In the genomic region with DNA sequence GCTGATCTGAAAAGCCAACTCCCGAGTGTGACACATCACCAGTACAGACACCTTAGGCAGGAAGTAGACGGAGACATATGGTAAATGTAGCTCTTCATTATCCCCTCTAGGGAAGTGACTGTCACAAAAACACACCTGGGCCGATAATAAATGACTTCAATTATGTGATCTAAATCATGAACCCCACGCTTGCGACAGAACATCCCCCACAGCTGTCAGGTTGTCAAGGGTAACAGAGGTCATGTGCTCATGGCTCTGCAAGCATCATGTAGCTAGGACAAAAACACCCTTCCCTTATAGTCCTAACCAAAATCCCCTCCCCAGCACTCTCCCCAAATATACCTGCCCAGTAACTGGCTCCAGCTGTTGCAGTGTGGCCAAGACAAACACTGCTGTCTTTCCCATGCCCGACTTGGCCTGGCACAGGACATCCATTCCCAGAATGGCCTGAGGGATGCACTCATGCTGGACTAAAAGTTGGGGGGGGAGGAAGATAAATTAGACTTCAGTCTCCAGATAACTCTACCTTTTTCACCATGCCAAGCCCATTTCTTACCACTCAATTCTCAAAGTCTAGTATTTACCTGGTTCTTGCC, we compare ENCODE assay signal across 10 cellular contexts. TPM values are rescaled to one million over a fixed set of nuclear protein-coding genes. Genes with fewer than 3 reads are reported as not detected.
DNase-seq lines count a peak whose midpoint lies in the region; ATAC-seq and TF ChIP-seq lines count a peak whose summit lies in the region.
"Had no signal": no experiment of that assay in that cellular context is flagged by ENCODE, and none has a peak within 500 bp of the region (broad histone marks: within the 10 kb centered on the region; RNA-seq: fewer than 3 reads in every experiment).

No MANE protein-coding gene starts in this region.

- no peak overlapping the region for H4K8ac ChIP-seq in H9 (replicated peaks; ENCODE audit: insufficient read length, low read depth, low read length)

- H3K14ac ChIP-seq in H9 (ENCODE audit: insufficient read depth, low read length), result no peak overlapping the region

- H2AFZ ChIP-seq in H9 (ENCODE audit: low read length) (no peak overlapping the region), fibroblast of lung (ENCODE audit: low read length) (no peak overlapping the region)

- H3K79me2 ChIP-seq in H9 (ENCODE audit: insufficient read depth, low read length), result peaks cover 31% of the 10 kb centered on the region
- peaks cover 67% of the 10 kb centered on the region for H3K79me2 ChIP-seq in fibroblast of lung (ENCODE audit: control insufficient read depth, insufficient read depth, low read length)

- peaks cover 15% of the 10 kb centered on the region for H3K79me1 ChIP-seq in H9 (ENCODE audit: insufficient read depth, low read depth, low read length, poor library complexity, severe bottlenecking)

- no peak overlapping the region for H3T11ph ChIP-seq in H9 (ENCODE audit: low read length)

- H3K4me2 ChIP-seq in H9 (ENCODE audit: insufficient read depth, insufficient read length, low read length), result peak overlapping the region; percentile 59
- H3K4me2 ChIP-seq in fibroblast of lung (ENCODE audit: extremely low read depth, insufficient read depth, low read length), result peak overlapping the region; percentile 76

- peak overlapping the region; percentile 98 to 99 for H3K4me3 Mint-ChIP-seq in H9

- H3K27me3 ChIP-seq in H9 (ENCODE audit: insufficient read depth, low read length) (no peaks in the 10 kb centered on the region), fibroblast of lung (ENCODE audit: control insufficient read depth, insufficient read depth, low read length) (no peaks in the 10 kb centered on the region), psoas muscle (ENCODE audit: insufficient read depth in 3 of 3, low read length in 2 of 3) (no peaks in the 10 kb centered on the region)

- no peaks in the 10 kb centered on the region for H3K27me3 Mint-ChIP-seq in H9 (ENCODE audit: low read depth)

- no peak overlapping the region for H3K4ac ChIP-seq in H9 (ENCODE audit: low read depth, low read length)

- H3K4me3 ChIP-seq in WI38 (ENCODE audit: low read depth, low read length) (0 out of 2 replicates have a peak overlapping the region, but pooled peaks have one; percentile 4), fibroblast of lung (replicated peaks in 1 of 4; ENCODE audit: control extremely low read depth in 1 of 4, insufficient read depth in 1 of 4, low read depth in 3 of 4, low read length in 4 of 4) (peak overlapping the region; percentile 74 to 96 (median 88)), psoas muscle (peak overlapping the region; percentile 88)

- H3K27ac ChIP-seq in H9 (ENCODE audit: insufficient read length, low read depth, low read length), result no peak overlapping the region
- no peak overlapping the region for H3K27ac ChIP-seq in fibroblast of lung (ENCODE audit: insufficient read depth, low read length)
- peak overlapping the region; percentile 34 for H3K27ac ChIP-seq in psoas muscle

- no peak overlapping the region for H2BK20ac ChIP-seq in H9 (ENCODE audit: low read depth, low read length, poor library complexity, severe bottlenecking)

- no peak overlapping the region for H2BK15ac ChIP-seq in H9 (ENCODE audit: low read depth, low read length)

- H2BK5ac ChIP-seq in H9 (ENCODE audit: insufficient read length, low read length), result no peak overlapping the region

- H4K20me1 ChIP-seq in H9 (ENCODE audit: control insufficient read depth, insufficient read depth, insufficient read length), result peaks cover 2% of the 10 kb centered on the region
- peaks cover 1% of the 10 kb centered on the region for H4K20me1 ChIP-seq in fibroblast of lung (ENCODE audit: control insufficient read depth, extremely low read depth, insufficient read depth, low read length)

- H3K23ac ChIP-seq in H9 (ENCODE audit: insufficient read length, low read depth, low read length), result no peak overlapping the region

- H3K9me3 Mint-ChIP-seq in H9, result no peaks in the 10 kb centered on the region; a peak in 1 of 5 replicates

- H2AK5ac ChIP-seq in H9 (ENCODE audit: insufficient read length, low read length), result no peak overlapping the region

- H3K9ac ChIP-seq in H9 (ENCODE audit: extremely low read depth, insufficient read length, low read length) (no peak overlapping the region), fibroblast of lung (ENCODE audit: insufficient read depth, low read length) (peak overlapping the region; percentile 1)

- H3K4me1 ChIP-seq in H9 (ENCODE audit: insufficient read depth, low read length), result peaks cover 2% of the 10 kb centered on the region; the same call in 1 of the 2 replicates
- peaks cover 7% of the 10 kb centered on the region for H3K4me1 ChIP-seq in fibroblast of lung (ENCODE audit: control insufficient read depth, extremely low read depth, insufficient read depth, low read length)
- peaks cover 29% of the 10 kb centered on the region for H3K4me1 ChIP-seq in psoas muscle

- H3K18ac ChIP-seq in H9 (ENCODE audit: insufficient read length, low read depth, low read length), result no peak overlapping the region

- no peak overlapping the region for H4K91ac ChIP-seq in H9 (ENCODE audit: insufficient read length, low read depth, low read length)

- intact Hi-C loops in psoas muscle (cut with DNase I), result no loop called here

- TF ChIP-seq CTCF in H9 (conservative IDR thresholded peaks at IDR 0.05), result no peak
- no peak for TF ChIP-seq CTCF in WI38 (IDR thresholded peaks at IDR 0.05; ENCODE audit: low read depth, low read length)
- no peak for TF ChIP-seq CTCF in fibroblast of lung (conservative IDR thresholded peaks at IDR 0.05 in 1 of 2, IDR thresholded peaks at IDR 0.05 in 1 of 2; ENCODE audit: low read depth in 1 of 2, low read length in 2 of 2)
- no peak for TF ChIP-seq CTCF in psoas muscle (IDR thresholded peaks at IDR 0.05)

- no peaks in the 10 kb centered on the region for H3K9me3 ChIP-seq in H9 (ENCODE audit: control insufficient read depth, low read depth, low read length)
- H3K9me3 ChIP-seq in fibroblast of lung (ENCODE audit: control insufficient read depth, insufficient read depth, low read depth, low read length), result no peaks in the 10 kb centered on the region
- H3K9me3 ChIP-seq in psoas muscle, result no peaks in the 10 kb centered on the region

- H3K36me3 ChIP-seq in fibroblast of lung (ENCODE audit: control insufficient read depth, insufficient read depth, low read length) (peaks cover 27% of the 10 kb centered on the region), psoas muscle (ENCODE audit: insufficient read depth in 1 of 2, low read depth in 1 of 2) (peaks cover 33 to 65% of the 10 kb centered on the region in 2 donors)

- no peak overlapping the region for H2BK120ac ChIP-seq in H9 (ENCODE audit: low read depth, low read length, poor library complexity, severe bottlenecking)

- no peak overlapping the region for H2BK12ac ChIP-seq in H9 (ENCODE audit: insufficient read length, low read depth, low read length)

- peaks cover 68 to 76% (median 76%) of the 10 kb centered on the region in 3 experiments for H3K36me3 Mint-ChIP-seq in H9 (ENCODE audit: insufficient read depth in 1 of 3, low read depth in 3 of 3)

- H3K27ac Mint-ChIP-seq in H9, result peak overlapping the region in 1 of 3 experiments; percentile 94; a peak in 4 of 7 replicates

- DNase-seq in H9 (no peak), fibroblast of lung (ENCODE audit: low read depth in 2 of 2) (no peak), psoas muscle (no peak), SIG-M5 (lab: John Stamatoyannopoulos, UW) (no peak)
- no peak for DNase-seq in effector CD4-positive, alpha-beta T cell
- DNase-seq: T1000 had no signal

- ATAC-seq in psoas muscle, result no peak
- ATAC-seq in HG03045 (IDR thresholded peaks at IDR 0.05; ENCODE audit: unreplicated experiment), result no peak
- ATAC-seq in HG03378 (IDR thresholded peaks at IDR 0.05; ENCODE audit: unreplicated experiment), result no peak

- H3K56ac ChIP-seq in H9 (ENCODE audit: insufficient read length, low read depth, low read length), result no peak overlapping the region

- H3K4me1 Mint-ChIP-seq in H9, result peaks cover 33 to 35% of the 10 kb centered on the region in 2 experiments

- no peak overlapping the region for H4K5ac ChIP-seq in H9 (ENCODE audit: insufficient read length, low read depth, low read length)

- WGBS in H9 (ENCODE audit: extremely low coverage, insufficient read length, low lambda C conversion rate), result no CpG with 5 or more reads among the region's 6 CpGs
- WGBS in psoas muscle, 3 donors, result 45 to 57% (median 46%) methylated on average over 6 of the region's 6 CpGs

- peaks cover 5% of the 10 kb centered on the region for H3K23me2 ChIP-seq in H9 (ENCODE audit: insufficient read length, low read depth, low read length, poor library complexity, severe bottlenecking)

RNA-seq across cellular contexts. Expression of a gene that starts 2.9 kb away (rescaled TPM):
- 800 and 813 TPM in 2 replicates for total RNA-seq in H9 (2021)
- total RNA-seq in fibroblast of lung, result 192 and 370 TPM in 2 replicates
- polyA plus RNA-seq in fibroblast of lung, result 323 and 410 TPM in 2 replicates
- 257 and 260 TPM in 2 replicates for polyA plus RNA-seq in fibroblast of lung (2012)
- polyA minus RNA-seq in fibroblast of lung (ENCODE audit: low replicate concordance), result 667 and 956 TPM in 2 replicates
- 100 to 1,000 TPM; 141 to 186 (median 165) TPM for total RNA-seq in psoas muscle
- polyA plus RNA-seq in psoas muscle, result 100 to 1,000 TPM; 128 to 174 (median 134) TPM

RNA-seq across cellular contexts. Expression of a gene that starts 7.5 kb away (rescaled TPM):
- total RNA-seq in H9 (2021) (3.6 and 3.8 TPM in 2 replicates), fibroblast of lung (4.1 and 11.2 TPM in 2 replicates), psoas muscle (1 to 10 TPM in 2 of 4 donors, under 1 TPM in 2; 0.66 to 2.8 (median 0.94) TPM)
- polyA plus RNA-seq in fibroblast of lung (9.1 and 16.0 TPM in 2 replicates), psoas muscle (1 to 10 TPM in 2 of 3 donors, under 1 TPM in 1; 0.95 to 4.7 (median 1.7) TPM)
- 4.9 and 7.7 TPM in 2 replicates for polyA plus RNA-seq in fibroblast of lung (2012)
- 0.52 and 5.2 TPM in 2 replicates for polyA minus RNA-seq in fibroblast of lung (ENCODE audit: low replicate concordance)

RNA-seq across cellular contexts. Expression of a gene that starts 8.5 kb away (rescaled TPM):
- total RNA-seq in H9 (2021), result 11.8 and 15.1 TPM in 2 replicates
- total RNA-seq in fibroblast of lung, result 44.3 and 47.5 TPM in 2 replicates
- 3.7 and 5.1 TPM in 2 replicates for polyA plus RNA-seq in fibroblast of lung
- 10.8 and 11.5 TPM in 2 replicates for polyA plus RNA-seq in fibroblast of lung (2012)
- 3.2 and 7.3 TPM in 2 replicates for polyA minus RNA-seq in fibroblast of lung (ENCODE audit: low replicate concordance)
- 10 to 100 TPM; 13.7 to 19.1 (median 15.4) TPM for total RNA-seq in psoas muscle
- polyA plus RNA-seq in psoas muscle, result 10 to 100 TPM; 20.8 to 29.3 (median 21.6) TPM

RNA-seq across cellular contexts. Expression of a gene that starts 10.1 kb away (rescaled TPM):
- total RNA-seq in H9 (2021) (not detected in 2 replicates), fibroblast of lung (not detected in 2 replicates), psoas muscle (not detected)
- polyA plus RNA-seq in fibroblast of lung (not detected in 2 replicates), psoas muscle (not detected)
- polyA plus RNA-seq in fibroblast of lung (2012), result not detected in 2 replicates
- not detected in 2 replicates for polyA minus RNA-seq in fibroblast of lung (ENCODE audit: low replicate concordance)
- total RNA-seq: lung microvascular endothelial cell had no signal

RNA-seq across cellular contexts. Expression of a gene that starts 33.2 kb away (rescaled TPM):
- total RNA-seq in H9 (2021) (not detected in 2 replicates), fibroblast of lung (not detected in 2 replicates), psoas muscle (not detected)
- polyA plus RNA-seq in fibroblast of lung (not detected in 2 replicates), psoas muscle (under 1 TPM in 2 of 3 donors, not detected in 1; 0.05 to 0.10 TPM)
- polyA plus RNA-seq in fibroblast of lung (2012), result not detected in 2 replicates
- not detected in 2 replicates for polyA minus RNA-seq in fibroblast of lung (ENCODE audit: low replicate concordance)
- total RNA-seq: lung microvascular endothelial cell had no signal

Comparison
In these comparisons a context has a peak if more than half of its experiments do, and no peak if none do; other contexts are left out.
1. H3K4me3 ChIP-seq: peak in every context shown above with its lines; median percentile 88 in fibroblast of lung; 88 in psoas muscle; 4 in WI38.